17 cellular contexts compared by ENCODE assay signal in the genomic region with DNA sequence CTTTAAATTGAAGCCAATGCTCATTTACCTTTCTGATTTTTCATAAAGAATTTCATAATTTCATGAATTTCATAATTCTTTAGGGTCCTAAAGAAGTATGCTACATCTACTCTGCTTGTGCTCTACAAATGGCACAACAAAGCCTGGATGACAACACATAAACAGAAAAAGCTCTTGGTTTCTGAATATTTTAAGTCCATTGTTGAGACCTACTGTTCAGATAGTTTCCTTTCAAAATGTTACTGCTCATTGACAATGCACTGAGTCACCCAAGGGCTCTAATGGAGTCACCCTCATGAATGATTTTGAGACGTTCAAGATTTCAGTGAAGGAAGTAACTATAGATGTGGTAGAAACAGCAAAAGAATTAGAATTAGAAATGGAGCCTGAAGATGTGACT.
"Had no signal": no experiment of that assay in that cellular context is flagged by ENCODE, and none has a peak within 500 bp of the region (broad histone marks: within the 10 kb centered on the region; RNA-seq: fewer than 3 reads in every experiment).

No MANE protein-coding gene starts in this region.

- H3K4me1 ChIP-seq: esophagus muscularis mucosa, foreskin keratinocyte, gastroesophageal sphincter, heart left ventricle, left lung, lower lobe of right lung had no signal

- H3K27me3 ChIP-seq: colonic mucosa, esophagus muscularis mucosa, foreskin keratinocyte, gastroesophageal sphincter, heart left ventricle, left lung had no signal

- H3K27ac ChIP-seq: colonic mucosa, esophagus muscularis mucosa, foreskin keratinocyte, gastroesophageal sphincter, heart left ventricle, left lung, lower lobe of right lung had no signal

- H3K9me3 ChIP-seq: colonic mucosa, lower lobe of right lung had no signal

- DNase-seq: colonic mucosa; cortex of kidney; effector CD8-positive, alpha-beta T cell; effector memory CD8-positive, alpha-beta T cell; foreskin keratinocyte; heart left ventricle; hippocampal formation; left cardiac atrium; left lung; left ventricle myocardium superior; lower lobe of right lung; mesenchymal stem cell; mucosa of descending colon; naive B cell; naive thymus-derived CD8-positive, alpha-beta T cell had no signal

- H3K36me3 ChIP-seq: colonic mucosa, esophagus muscularis mucosa, gastroesophageal sphincter, heart left ventricle, left lung, lower lobe of right lung had no signal

- H3K4me3 ChIP-seq: colonic mucosa, esophagus muscularis mucosa, gastroesophageal sphincter, heart left ventricle, left lung, lower lobe of right lung, mucosa of descending colon had no signal
